8 cellular contexts compared by ENCODE assay signal in the genomic region with DNA sequence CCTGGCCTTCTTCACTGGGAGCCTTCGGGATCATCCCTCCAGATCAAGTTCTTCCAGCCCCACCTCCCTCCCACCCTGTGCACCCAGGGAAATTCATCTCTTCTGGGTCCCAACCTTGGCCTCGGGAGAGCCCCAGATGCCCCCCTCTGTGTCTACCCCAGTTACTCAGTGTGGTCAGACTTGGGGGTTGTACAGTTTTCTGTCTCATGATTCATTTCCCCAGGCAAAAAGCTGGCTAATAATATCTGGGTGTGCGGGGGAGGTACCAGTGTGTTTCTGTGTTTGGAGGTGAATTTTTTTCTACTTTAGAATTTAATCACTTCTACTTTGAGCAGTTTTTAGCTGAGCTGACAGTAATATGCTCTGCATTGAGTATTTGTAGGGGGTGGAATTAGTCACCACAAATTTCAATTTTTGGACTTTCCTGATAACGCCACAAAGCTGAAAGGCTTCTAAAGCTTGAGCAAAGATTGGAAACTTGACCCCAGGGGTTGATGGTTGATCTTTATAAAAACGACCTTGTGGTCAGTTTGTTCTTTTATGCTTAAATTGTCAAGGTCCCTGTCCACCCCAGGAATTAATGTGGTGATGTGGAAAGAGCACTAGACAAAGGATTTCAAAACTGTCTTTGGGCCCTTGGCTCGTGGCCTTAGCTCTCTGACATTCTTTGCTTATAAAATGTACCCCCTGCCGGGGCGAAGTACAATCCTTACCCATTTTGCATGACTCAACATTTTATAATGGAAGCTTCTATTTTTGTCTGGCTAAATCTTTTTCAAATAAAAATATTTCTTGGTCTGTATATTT.
DNase-seq lines count a peak whose midpoint lies in the region; ATAC-seq and TF ChIP-seq lines count a peak whose summit lies in the region.

No MANE protein-coding gene starts in this region.

- H3K4me2 ChIP-seq in OCI-LY7 (ENCODE audit: low read length) = no peak overlapping the region

- H3K4me1 Mint-ChIP-seq in activated CD4-positive, alpha-beta T cell treated with anti-CD3 and anti-CD28 coated beads, Interleukin-2, amount 10 ng/mL, durations not matched to agents 7 days and 5 days = peaks cover 69% of the 10 kb centered on the region

- no TSS peak for BruUV-seq in OCI-LY7 (replicated peaks; lab: Mats Ljungman, UMichigan)

- H2AFZ ChIP-seq in OCI-LY7 (ENCODE audit: low read length) = no peak overlapping the region

- peak overlapping the region; percentile 64 for H3K4me3 Mint-ChIP-seq in activated CD4-positive, alpha-beta T cell treated with anti-CD3 and anti-CD28 coated beads, Interleukin-2, amount 10 ng/mL, durations not matched to agents 7 days and 5 days

- H3K27ac ChIP-seq in OCI-LY7 (ENCODE audit: low read depth, low read length, poor library complexity, severe bottlenecking) = no peak overlapping the region

- H3K4me1 ChIP-seq in OCI-LY7 (ENCODE audit: insufficient read depth, low read length, poor library complexity, severe bottlenecking) = no peaks in the 10 kb centered on the region

- no peaks in the 10 kb centered on the region for H3K36me3 ChIP-seq in BJ (ENCODE audit: control insufficient read depth, insufficient read depth, low read length)
- H3K36me3 ChIP-seq in OCI-LY7 (ENCODE audit: insufficient read depth, low read length) = no peaks in the 10 kb centered on the region

- H3K36me3 Mint-ChIP-seq in activated CD4-positive, alpha-beta T cell treated with anti-CD3 and anti-CD28 coated beads, Interleukin-2, amount 10 ng/mL, durations not matched to agents 7 days and 5 days (ENCODE audit: low read depth) = peaks cover 3% of the 10 kb centered on the region

- H3K27ac Mint-ChIP-seq in activated CD4-positive, alpha-beta T cell treated with anti-CD3 and anti-CD28 coated beads, Interleukin-2, amount 10 ng/mL, durations not matched to agents 7 days and 5 days = peak overlapping the region; percentile 92

- H4K20me1 ChIP-seq in OCI-LY7 (ENCODE audit: insufficient read depth, low read length) = no peaks in the 10 kb centered on the region

- CTCF ChIA-PET in BJ (lab: Yijun Ruan, JAX) = interaction anchor here (0.7 to 3.5 kb wide), 11 partner anchors 13 to 485 kb away, joined by 3 to 40 read pairs (median 5); no protein-coding TSS in a partner anchor
- CTCF ChIA-PET in activated CD4-positive, alpha-beta T cell treated with anti-CD3 and anti-CD28 coated beads, Interleukin-2, amount 10 ng/mL, durations not matched to agents 7 days and 5 days (lab: Charles Lee) = interaction anchor here (0.7 to 4.4 kb wide), 12 partner anchors 10 to 484 kb away, joined by 3 to 29 read pairs (median 4); no protein-coding TSS in a partner anchor
- CTCF ChIA-PET in OCI-LY7 (lab: Charles Lee; ENCODE audit: unreplicated experiment) = interaction anchor here (0.7 kb wide), 1 partner anchor 424 kb away, joined by 4 read pairs; no protein-coding TSS in a partner anchor

- no peak for TF ChIP-seq CTCF in BJ (IDR thresholded peaks at IDR 0.05; ENCODE audit: insufficient read depth, low read depth, low read length)
- TF ChIP-seq CTCF in epithelial cell of esophagus (IDR thresholded peaks at IDR 0.05; ENCODE audit: insufficient read depth, low read depth, low read length, missing control alignments) = no peak
- TF ChIP-seq CTCF in OCI-LY7 (conservative IDR thresholded peaks at IDR 0.05; ENCODE audit: low read length) = no peak

- no peak overlapping the region for H3K4me3 ChIP-seq in BJ (ENCODE audit: low read depth, low read length)
- no peak overlapping the region for H3K4me3 ChIP-seq in epithelial cell of esophagus (ENCODE audit: low read length)
- no peak overlapping the region for H3K4me3 ChIP-seq in OCI-LY7 (ENCODE audit: low read depth, low read length, poor library complexity, severe bottlenecking)

- H3K79me2 ChIP-seq in OCI-LY7 (ENCODE audit: insufficient read depth, low read depth, low read length) = no peaks in the 10 kb centered on the region

- no peaks in the 10 kb centered on the region for H3K9me3 Mint-ChIP-seq in activated CD4-positive, alpha-beta T cell treated with anti-CD3 and anti-CD28 coated beads, Interleukin-2, amount 10 ng/mL, durations not matched to agents 7 days and 5 days

- no peaks in the 10 kb centered on the region for H3K9me2 ChIP-seq in OCI-LY7 (ENCODE audit: insufficient read depth, low read length)

- intact Hi-C loops in OCI-LY7 (cut with micrococcal nuclease; ENCODE audit: unreplicated experiment) = no loop called here

- no peaks in the 10 kb centered on the region for H3K27me3 ChIP-seq in BJ (ENCODE audit: control insufficient read depth, insufficient read depth, low read length)

- no peaks in the 10 kb centered on the region for H3K27me3 Mint-ChIP-seq in activated CD4-positive, alpha-beta T cell treated with anti-CD3 and anti-CD28 coated beads, Interleukin-2, amount 10 ng/mL, durations not matched to agents 7 days and 5 days

- POLR2A ChIA-PET in BJ (lab: Charles Lee) = interaction anchor here (0.6 to 1.1 kb wide), 3 partner anchors 309 to 815 kb away, joined by 3 read pairs; no protein-coding TSS in a partner anchor
- POLR2A ChIA-PET in activated CD4-positive, alpha-beta T cell treated with anti-CD3 and anti-CD28 coated beads, Interleukin-2, amount 10 ng/mL, durations not matched to agents 7 days and 5 days (lab: Charles Lee) = interaction anchor here (0.7 kb wide), 1 partner anchor 187 kb away, joined by 4 read pairs; no protein-coding TSS in a partner anchor
- POLR2A ChIA-PET in OCI-LY7 (lab: Charles Lee) = interaction anchor here (0.5 to 1.0 kb wide), 3 partner anchors 10 to 496 kb away, joined by 3 read pairs; no protein-coding TSS in a partner anchor

- ATAC-seq in GM19438 (IDR thresholded peaks at IDR 0.05; ENCODE audit: low read depth, unreplicated experiment) (peak; percentile 81), HG03354 (IDR thresholded peaks at IDR 0.05; ENCODE audit: poor library complexity, severe bottlenecking, unreplicated experiment) (peak; percentile 86)

- peak; percentile 64 for DNase-seq in BJ (ENCODE audit: low read depth)
- peak; percentile 27 for DNase-seq in activated CD4-positive, alpha-beta T cell treated with anti-CD3 and anti-CD28 coated beads, Interleukin-2, amount 10 ng/mL, durations not matched to agents 7 days and 5 days
- DNase-seq in epithelial cell of esophagus (ENCODE audit: low read depth) = peak; percentile 62
- DNase-seq in stimulated activated CD4-positive, alpha-beta T cell treated with anti-CD3 and anti-CD28 coated beads, Interleukin-12 subunit alpha, Interleukin-12 subunit beta, amount 100 ng/mL, for 4 hours = peak; percentile 41
- DNase-seq in middle frontal gyrus (ENCODE audit: extremely low spot score, low spot score) = no peak
- DNase-seq in OCI-LY7 (ENCODE audit: low spot score) = no peak

- no peaks in the 10 kb centered on the region for H3K9me3 ChIP-seq in OCI-LY7 (ENCODE audit: low read length)

Comparison
In these comparisons a context has a peak if more than half of its experiments do, and no peak if none do; other contexts are left out.
1. DNase-seq: peak in BJ (single experiment), activated CD4-positive, alpha-beta T cell treated with anti-CD3 and anti-CD28 coated beads, Interleukin-2, amount 10 ng/mL, durations not matched to agents 7 days and 5 days (single experiment), epithelial cell of esophagus (single experiment) and stimulated activated CD4-positive, alpha-beta T cell treated with anti-CD3 and anti-CD28 coated beads, Interleukin-12 subunit alpha, Interleukin-12 subunit beta, amount 100 ng/mL, for 4 hours (single experiment); none in middle frontal gyrus (single experiment) and OCI-LY7 (single experiment).